Comparison of ENCODE assay signal across 17 cellular contexts in the genomic region with DNA sequence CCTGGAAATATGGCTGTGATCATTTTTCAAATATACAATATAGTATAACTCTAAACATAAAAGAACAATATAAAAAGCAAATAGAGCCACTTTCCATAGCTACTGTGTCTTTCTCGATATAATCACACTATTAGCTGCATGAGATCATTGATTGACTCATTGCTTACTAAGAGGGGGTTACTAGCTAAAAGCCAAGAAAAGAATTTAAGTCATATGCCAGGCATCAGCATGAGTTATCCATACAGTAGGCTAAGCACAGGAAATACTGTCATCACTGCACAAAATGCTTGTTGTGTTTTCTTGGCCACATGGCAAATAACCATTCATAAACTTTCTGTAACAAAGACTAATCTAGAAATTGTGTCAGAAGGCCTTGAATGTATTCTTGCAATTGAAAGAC. TPM values are rescaled to one million over a fixed set of nuclear protein-coding genes. Genes with fewer than 3 reads are reported as not detected.
DNase-seq lines count a peak whose midpoint lies in the region; ATAC-seq and TF ChIP-seq lines count a peak whose summit lies in the region.
"Had no signal": no experiment of that assay in that cellular context is flagged by ENCODE, and none has a peak within 500 bp of the region (broad histone marks: within the 10 kb centered on the region; RNA-seq: fewer than 3 reads in every experiment).

No MANE protein-coding gene starts in this region.

- no peak overlapping the region for H2BK5ac ChIP-seq in mesenchymal stem cell (ENCODE audit: low read depth, low read length, poor library complexity, severe bottlenecking)

- H3K9me3 ChIP-seq in MG63 = no peaks in the 10 kb centered on the region
- H3K9me3 ChIP-seq in mesenchymal stem cell (ENCODE audit: control insufficient read depth, low read length) = no peaks in the 10 kb centered on the region

- intact Hi-C loops in head of caudate nucleus (cut with DNase I) = loop anchor here (5.0 kb wide), 1 partner anchor 884 kb away; no protein-coding TSS in a partner anchor

- H3K14ac ChIP-seq in mesenchymal stem cell (ENCODE audit: low read length in 2 of 2) = no peak overlapping the region

- H3K79me1 ChIP-seq in mesenchymal stem cell (replicated peaks; ENCODE audit: low read length, poor library complexity, severe bottlenecking) = no peaks in the 10 kb centered on the region

- no peak overlapping the region for H3K18ac ChIP-seq in mesenchymal stem cell (ENCODE audit: low read depth in 1 of 2, low read length in 2 of 2)

- H3K4me3 ChIP-seq in BJ (ENCODE audit: low read depth, low read length) = no peak overlapping the region
- no peak overlapping the region for H3K4me3 ChIP-seq in MG63
- no peak overlapping the region for H3K4me3 ChIP-seq in mesenchymal stem cell (ENCODE audit: insufficient read depth in 1 of 2, low read depth in 1 of 2, low read length in 2 of 2)

- no peak overlapping the region for H2AK5ac ChIP-seq in mesenchymal stem cell (ENCODE audit: low read length, severe bottlenecking)

- no peak overlapping the region for H3K23ac ChIP-seq in mesenchymal stem cell (ENCODE audit: low read length in 2 of 2)

- H2AFZ ChIP-seq in mesenchymal stem cell (ENCODE audit: low read depth, low read length) = no peak overlapping the region

- H3K27ac ChIP-seq in mesenchymal stem cell (ENCODE audit: low read length, poor library complexity, severe bottlenecking) = no peak overlapping the region
- H3K27ac ChIP-seq: C4-2B, HL-60 had no signal

- TF ChIP-seq CTCF in BJ (IDR thresholded peaks at IDR 0.05; ENCODE audit: insufficient read depth, low read depth, low read length) = no peak

- H3K9ac ChIP-seq in mesenchymal stem cell (ENCODE audit: low read length) = peak overlapping the region; percentile 36

- no peak overlapping the region for H2BK12ac ChIP-seq in mesenchymal stem cell (ENCODE audit: low read length in 2 of 2)

- ATAC-seq in GM18873 (IDR thresholded peaks at IDR 0.05; ENCODE audit: low FRiP score, unreplicated experiment) (no peak), GM18519 (IDR thresholded peaks at IDR 0.05; ENCODE audit: low FRiP score, unreplicated experiment) (no peak)
- ATAC-seq: activated naive CD4-positive, alpha-beta T cell treated with anti-CD3 and anti-CD28 coated beads, Interleukin-2, amount 50 U/mL, for 72 hours had no signal

- H3K4me2 ChIP-seq in mesenchymal stem cell (ENCODE audit: low read length, poor library complexity, severe bottlenecking) = no peak overlapping the region

- CTCF ChIA-PET in BJ (lab: Yijun Ruan, JAX) = interaction anchor here (1.3 to 6.1 kb wide), 7 partner anchors 39 to 884 kb away, joined by 3 to 121 read pairs (median 30); a partner anchor contains a TSS

- POLR2A ChIA-PET in BJ (lab: Charles Lee) = no interaction called here

- no peak overlapping the region for H4K8ac ChIP-seq in mesenchymal stem cell (ENCODE audit: low read length)

- H3K27me3 ChIP-seq in BJ (ENCODE audit: control insufficient read depth, insufficient read depth, low read length) (no peaks in the 10 kb centered on the region), MG63 (no peaks in the 10 kb centered on the region), mesenchymal stem cell (ENCODE audit: control insufficient read depth in 1 of 2, insufficient read depth in 1 of 2, low read length in 2 of 2) (no peaks in the 10 kb centered on the region)

- no peaks in the 10 kb centered on the region for H3K36me3 ChIP-seq in BJ (ENCODE audit: control insufficient read depth, insufficient read depth, low read length)
- H3K36me3 ChIP-seq in MG63 = no peaks in the 10 kb centered on the region
- H3K36me3 ChIP-seq in mesenchymal stem cell (ENCODE audit: control insufficient read depth in 1 of 2, insufficient read depth in 2 of 2, low read depth in 1 of 2, low read length in 2 of 2) = no peaks in the 10 kb centered on the region

- H2BK15ac ChIP-seq in mesenchymal stem cell (ENCODE audit: low read depth, poor library complexity, severe bottlenecking) = no peak overlapping the region

- 17% methylated on average over 1 of the region's 1 CpG for WGBS in mesenchymal stem cell

- H3K4me1 ChIP-seq in mesenchymal stem cell (ENCODE audit: control insufficient read depth, insufficient read depth, low read depth, low read length) = peaks cover 5% of the 10 kb centered on the region

- DNase-seq in BJ (ENCODE audit: low read depth) (peak; percentile 18), MG63 (peak; percentile 22), dedifferentiated amniotic fluid mesenchymal stem cell (ENCODE audit: extremely low spot score) (peak; percentile 34), mesenchymal stem cell (peak; percentile 54), head of caudate nucleus (no peak), medulla oblongata (ENCODE audit: extremely low spot score) (no peak)
- DNase-seq: NCI-H2227 treated with DMSO at 0.1 percent for 48 hours; OCI-M1; posterior cingulate gyrus; stimulated activated CD4-positive, alpha-beta T cell treated with anti-CD3 and anti-CD28 coated beads, Interleukin-2, amount 100 ng/mL, for 48 hours; stimulated activated naive CD4-positive, alpha-beta T cell treated with Interleukin-2 at 50 U/mL for 16 hours had no signal

- no peak overlapping the region for H4K91ac ChIP-seq in mesenchymal stem cell (ENCODE audit: low read length)

- H3K4ac ChIP-seq in mesenchymal stem cell (ENCODE audit: low read depth in 1 of 2, low read length in 2 of 2) = no peak overlapping the region

- no peak overlapping the region for H2BK120ac ChIP-seq in mesenchymal stem cell (ENCODE audit: low read depth, low read length)

RNA-seq across cellular contexts. Expression of a gene that starts 18.8 kb away (rescaled TPM):
- polyA plus RNA-seq in BJ (2011; rRNA removed) = not detected in 2 replicates
- polyA minus RNA-seq in BJ (2011; rRNA and poly(A)+ RNA removed) = not detected in 2 replicates
- total RNA-seq in MG63 (2014; rRNA removed; shearing (Covaris generic); ENCODE audit: low replicate concordance) = not detected in 2 replicates
- polyA plus RNA-seq in mesenchymal stem cell (2013, experiment 1 of 2) = 0.07 TPM
- polyA plus RNA-seq in mesenchymal stem cell (2013, experiment 2 of 2) = 0.04 TPM
- total RNA-seq: activated CD8-positive, alpha-beta memory T cell treated with anti-CD3 and anti-CD28 coated beads for 36 hours; activated naive CD4-positive, alpha-beta T cell treated with anti-CD3 and anti-CD28 coated beads, Interleukin-2, amount 50 U/mL, for 72 hours had no signal

Comparison
In these comparisons a context has a peak if more than half of its experiments do, and no peak if none do; other contexts are left out.
1. DNase-seq: peak in BJ (single experiment), MG63 (single experiment), dedifferentiated amniotic fluid mesenchymal stem cell (single experiment) and mesenchymal stem cell (single experiment); none in head of caudate nucleus (0 of 42) and medulla oblongata (single experiment).